ENCODE assay signal across 1 cellular context in genomic region chr11:36509694-36510566, GRCh38.
TF ChIP-seq lines count a peak whose summit lies in the region.

TRAF6 (minus strand) TSS chr11:36510272; CDS start chr11:36501515, 8,757 bp downstream.

TF ChIP-seq in GM12878, 131 proteins besides CTCF, POLR2A, EP300 and RAD21 (continued from another document and continues in another):
- TF ChIP-seq ATF2 (IDR thresholded peaks at IDR 0.05; ENCODE audit: low read length) (no peak), IRF3 (IDR thresholded peaks at IDR 0.05) (no peak), ZNF384 (IDR thresholded peaks at IDR 0.05; ENCODE audit: borderline replicate concordance, low read depth, low read length) (no peak), NR2F1 (conservative IDR thresholded peaks at IDR 0.05) (peak; percentile 63), RFX5 (IDR thresholded peaks at IDR 0.05; ENCODE audit: low read depth, low read length) (no peak), IKZF2 (IDR thresholded peaks at IDR 0.05) (peak in 1 of 2 experiments; percentile 61; a peak in 3 of 4 replicates), TAF1 (IDR thresholded peaks at IDR 0.05; ENCODE audit: borderline replicate concordance, low read depth, low read length) (peak; percentile 83; the same call in 1 of the 2 replicates), SMAD5 (IDR thresholded peaks at IDR 0.05; ENCODE audit: low read depth) (peak; percentile 85; the same call in 1 of the 2 replicates), BCLAF1 (IDR thresholded peaks at IDR 0.05) (no peak), CEBPZ (IDR thresholded peaks at IDR 0.05; ENCODE audit: low read depth, low read length) (no peak), CBFB (IDR thresholded peaks at IDR 0.05; ENCODE audit: low read depth) (peak; percentile 62), NBN (IDR thresholded peaks at IDR 0.05) (peak; percentile 89; the same call in 1 of the 2 replicates), USF2 (IDR thresholded peaks at IDR 0.05; ENCODE audit: borderline replicate concordance, low read depth, low read length) (no peak), SMARCA5 (IDR thresholded peaks at IDR 0.05) (peak; percentile 97), SUZ12 (IDR thresholded peaks at IDR 0.05; ENCODE audit: unreplicated experiment) (no peak), STAT1 (conservative IDR thresholded peaks at IDR 0.05) (0 out of 2 replicates have a peak, but pooled peaks have one; percentile 39), SREBF1 (IDR thresholded peaks at IDR 0.05; ENCODE audit: low read length) (no peak), CHD4 (IDR thresholded peaks at IDR 0.05) (no peak), MYB (IDR thresholded peaks at IDR 0.05; ENCODE audit: borderline replicate concordance, low read depth, low read length) (no peak), E2F8 (IDR thresholded peaks at IDR 0.05; ENCODE audit: low read depth, partially characterized antibody) (no peak), HDGF (IDR thresholded peaks at IDR 0.05) (peak; percentile 91), ZBTB33 (IDR thresholded peaks at IDR 0.05) (no peak), CUX1 (IDR thresholded peaks at IDR 0.05; ENCODE audit: insufficient replicate concordance, low read depth, low read length) (no peak), KLF5 (IDR thresholded peaks at IDR 0.05; ENCODE audit: partially characterized antibody) (peak; percentile 34), MXI1 (IDR thresholded peaks at IDR 0.05; ENCODE audit: low read depth, low read length) (no peak), MLLT1 (IDR thresholded peaks at IDR 0.05) (peak; percentile 71), SIX5 (IDR thresholded peaks at IDR 0.05; ENCODE audit: low read depth, low read length, severe bottlenecking) (no peak), RELB (IDR thresholded peaks at IDR 0.05; ENCODE audit: low read depth) (peak; percentile 54), WRNIP1 (IDR thresholded peaks at IDR 0.05; ENCODE audit: borderline replicate concordance, low read depth, low read length) (no peak), BHLHE40 (IDR thresholded peaks at IDR 0.05; ENCODE audit: borderline replicate concordance in 1 of 2, low read depth in 2 of 2, low read length in 1 of 2) (peak in 1 of 2 experiments; percentile 58; a peak in 1 of 4 replicates), JUND (IDR thresholded peaks at IDR 0.05; ENCODE audit: low read depth, low read length) (0 out of 2 replicates have a peak, but pooled peaks have one; percentile 10), EED (IDR thresholded peaks at IDR 0.05; ENCODE audit: low read depth) (no peak; the same call in 1 of the 2 replicates)
